1 cellular context compared by ENCODE assay signal in genomic region chr2:21452678-21453077, GRCh38.
TF ChIP-seq lines count a peak whose summit lies in the region.

No MANE protein-coding gene starts in this region.

TF ChIP-seq in GM23338, 12 proteins besides CTCF, POLR2A, EP300 and RAD21 (continued from another document):
- TF ChIP-seq ZNF462 (CRISPR knock-in tag; IDR thresholded peaks at IDR 0.05), result no peak
- TF ChIP-seq ZNF114 (CRISPR knock-in tag; IDR thresholded peaks at IDR 0.05), result no peak
- no peak for TF ChIP-seq REST (IDR thresholded peaks at IDR 0.05; ENCODE audit: unreplicated experiment)
- TF ChIP-seq ETS1 (IDR thresholded peaks at IDR 0.05), result no peak
- TF ChIP-seq POLR2AphosphoS5 (IDR thresholded peaks at IDR 0.05; ENCODE audit: low read depth), result no peak
